In genomic region chr2:231709981-231710750, GRCh38 we compare ENCODE assay signal across 8 cellular contexts. TPM values are rescaled to one million over a fixed set of nuclear protein-coding genes. Genes with fewer than 3 reads are reported as not detected.
DNase-seq lines count a peak whose midpoint lies in the region; ATAC-seq and TF ChIP-seq lines count a peak whose summit lies in the region.

No MANE protein-coding gene starts in this region.

- H3K27me3 Mint-ChIP-seq in activated T-cell treated with anti-CD3 and anti-CD28 coated beads, Interleukin-2, amount 50 U/mL, for 72 hours (ENCODE audit: low read depth): no peaks in the 10 kb centered on the region

- peak; percentile 77 for DNase-seq in NK-92 treated with Interleukin-12 subunit alpha and Interleukin-12 subunit beta, amount 100 ng/mL, for 24 hours (lab: John Stamatoyannopoulos, UW)
- DNase-seq in NK-92 (lab: John Stamatoyannopoulos, UW; ENCODE audit: unreplicated experiment): no peak
- peak; percentile 87 to 98 for DNase-seq in activated T-cell treated with anti-CD3 and anti-CD28 coated beads, Interleukin-2, amount 50 U/mL, for 72 hours
- no peak for DNase-seq in esophagus squamous epithelium (lab: John Stamatoyannopoulos, UW)
- DNase-seq in myocyte (ENCODE audit: low read depth): peak; percentile 88
- DNase-seq in stimulated activated CD8-positive, alpha-beta memory T cell treated with anti-CD3 and anti-CD28 coated beads, Interleukin-7, amount 100 ng/mL, for 1 hour (ENCODE audit: low read depth in 2 of 2): peak; percentile 72 to 75

- peaks cover 44% of the 10 kb centered on the region for H3K4me1 Mint-ChIP-seq in activated T-cell treated with anti-CD3 and anti-CD28 coated beads, Interleukin-2, amount 50 U/mL, for 72 hours (ENCODE audit: low read depth)

- peak in 3 of 4 donors; percentile 12 to 89 (median 87) for TF ChIP-seq POLR2A in esophagus squamous epithelium (IDR thresholded peaks at IDR 0.05)

- H3K36me3 ChIP-seq in OCI-LY3 (replicated peaks; ENCODE audit: low read depth, low read length) (peaks cover 47% of the 10 kb centered on the region), esophagus squamous epithelium (peaks cover 6 to 33% (median 7%) of the 10 kb centered on the region in 3 donors)

- intact Hi-C loops in esophagus squamous epithelium (cut with DNase I): loop anchor here (2.0 kb wide), 1 partner anchor 97 kb away; no protein-coding TSS in a partner anchor

- H4K20me1 ChIP-seq in OCI-LY3 (ENCODE audit: insufficient read depth, low read length): peaks cover 42% of the 10 kb centered on the region

- H2AFZ ChIP-seq in OCI-LY3 (ENCODE audit: low read depth, low read length): no peak overlapping the region

- 0% methylated on average over 3 to 4 of the region's 100 CpGs for WGBS in esophagus squamous epithelium, 2 donors

- H3K9me3 ChIP-seq in OCI-LY3 (ENCODE audit: insufficient read depth, low read length) (no peaks in the 10 kb centered on the region), esophagus squamous epithelium (no peaks in the 10 kb centered on the region)

- peak; percentile 41 for TF ChIP-seq CTCF in OCI-LY3 (IDR thresholded peaks at IDR 0.05; ENCODE audit: low read depth, low read length)
- TF ChIP-seq CTCF in esophagus squamous epithelium (IDR thresholded peaks at IDR 0.05): peak; percentile 52 to 100 (median 98)

- peak overlapping the region; percentile 99 for H3K27ac Mint-ChIP-seq in activated T-cell treated with anti-CD3 and anti-CD28 coated beads, Interleukin-2, amount 50 U/mL, for 72 hours

- peak overlapping the region; percentile 94 for H3K4me3 ChIP-seq in OCI-LY3 (ENCODE audit: low read length)
- H3K4me3 ChIP-seq in esophagus squamous epithelium: peak overlapping the region; percentile 59 to 95 (median 92)

- peak overlapping the region; percentile 90 for H3K27ac ChIP-seq in OCI-LY3 (ENCODE audit: low read length)
- H3K27ac ChIP-seq in esophagus squamous epithelium: peak overlapping the region; percentile 94 to 100 (median 99)

- peak overlapping the region; percentile 92 for H3K4me2 ChIP-seq in OCI-LY3 (ENCODE audit: low read length)

- peaks cover 19 to 34% of the 10 kb centered on the region in 2 donors for H3K36me3 Mint-ChIP-seq in activated T-cell treated with anti-CD3 and anti-CD28 coated beads, Interleukin-2, amount 50 U/mL, for 72 hours (ENCODE audit: insufficient read depth in 2 of 2)

- H3K27me3 ChIP-seq in OCI-LY3 (ENCODE audit: low read depth, low read length): no peaks in the 10 kb centered on the region
- no peaks in the 10 kb centered on the region for H3K27me3 ChIP-seq in esophagus squamous epithelium

- H3K4me3 Mint-ChIP-seq in activated T-cell treated with anti-CD3 and anti-CD28 coated beads, Interleukin-2, amount 50 U/mL, for 72 hours: peak overlapping the region; percentile 93 to 95

- H3K9me3 Mint-ChIP-seq in activated T-cell treated with anti-CD3 and anti-CD28 coated beads, Interleukin-2, amount 50 U/mL, for 72 hours: no peaks in the 10 kb centered on the region

- H3K79me2 ChIP-seq in OCI-LY3 (ENCODE audit: low read length): peaks cover 75% of the 10 kb centered on the region

- H3K4me1 ChIP-seq in OCI-LY3 (ENCODE audit: low read length) (peaks cover 29% of the 10 kb centered on the region), esophagus squamous epithelium (peaks cover 40 to 70% (median 41%) of the 10 kb centered on the region in 3 donors)

- peak overlapping the region; percentile 99 for H3K9ac ChIP-seq in OCI-LY3 (ENCODE audit: low read length)

- peak; percentile 15 for ATAC-seq in HG03354 (IDR thresholded peaks at IDR 0.05; ENCODE audit: poor library complexity, severe bottlenecking, unreplicated experiment)
- ATAC-seq in activated T-cell treated with anti-CD3 and anti-CD28 coated beads, Interleukin-2, amount 50 U/mL, for 72 hours (replicated peaks in 1 of 2): peak; percentile 28 to 32

RNA-seq across cellular contexts. Expression of gene PTMA, which starts 1.8 kb away (rescaled TPM):
- 1,000 to 10,000 TPM; 1,057 to 1,154 TPM for total RNA-seq in activated T-cell treated with anti-CD3 and anti-CD28 coated beads, Interleukin-2, amount 50 U/mL, for 72 hours
- total RNA-seq in esophagus squamous epithelium: 1,000 to 10,000 TPM in 2 of 4 donors, 100 to 1,000 TPM in 2; 670 to 1,121 (median 903) TPM
- 274 and 313 TPM in 2 replicates for total RNA-seq in myocyte
- 210 TPM for polyA plus RNA-seq in myocyte (2012)

Comparison
In these comparisons a context has a peak if more than half of its experiments do, and no peak if none do; other contexts are left out.
1. DNase-seq: peak in NK-92 treated with Interleukin-12 subunit alpha and Interleukin-12 subunit beta, amount 100 ng/mL, for 24 hours (single experiment), activated T-cell treated with anti-CD3 and anti-CD28 coated beads, Interleukin-2, amount 50 U/mL, for 72 hours (2 of 2), myocyte (single experiment) and stimulated activated CD8-positive, alpha-beta memory T cell treated with anti-CD3 and anti-CD28 coated beads, Interleukin-7, amount 100 ng/mL, for 1 hour (2 of 2); none in NK-92 (single experiment) and esophagus squamous epithelium (single experiment).